In genomic region chr16:68448360-68448970, GRCh38 we compare ENCODE assay signal across 8 cellular contexts. TPM values are rescaled to one million over a fixed set of nuclear protein-coding genes. Genes with fewer than 3 reads are reported as not detected.
DNase-seq lines count a peak whose midpoint lies in the region; ATAC-seq and TF ChIP-seq lines count a peak whose summit lies in the region.

Gene SMPD3, minus strand, starts transcription at chr16:68448508. Its CDS starts 76,327 bp downstream, at chr16:68372181.

- WGBS in heart right ventricle, 2 donors = 1 to 2% methylated on average over 54 to 59 of the region's 59 CpGs
- 7 to 8% methylated on average over 2 to 13 of the region's 59 CpGs for WGBS in thyroid gland, 2 donors

- H3K27ac ChIP-seq in heart right ventricle (no peak within 1 kb of the TSS), parathyroid adenoma (no peak within 1 kb of the TSS), thyroid gland (no peak within 1 kb of the TSS)

- intact Hi-C loops in heart right ventricle (cut with DNase I) (loop anchor here in 1 of 10 donors (5.0 kb wide), 1 partner anchor 59 kb away; no protein-coding TSS in a partner anchor), thyroid gland (cut with DNase I) (no loop called here)

- no peaks in the 10 kb centered on the region for H3K36me3 ChIP-seq in heart right ventricle
- H3K36me3 ChIP-seq in parathyroid adenoma (ENCODE audit: control insufficient read depth, insufficient read depth, low read length) = no peaks in the 10 kb centered on the region
- H3K36me3 ChIP-seq in thyroid gland = no peaks in the 10 kb centered on the region

- peak within 1 kb of the TSS; percentile 22 for H3K9ac ChIP-seq in parathyroid adenoma

- H3K4me2 ChIP-seq in parathyroid adenoma (ENCODE audit: low read length) = peak within 1 kb of the TSS; percentile 96

- H3K4me1 ChIP-seq in heart right ventricle = peaks cover 11 to 24% (median 17%) of the 10 kb centered on the region in 9 donors
- H3K4me1 ChIP-seq in parathyroid adenoma = peaks cover 11% of the 10 kb centered on the region
- H3K4me1 ChIP-seq in thyroid gland = peaks cover 8 to 18% of the 10 kb centered on the region in 2 donors

- H3K9me3 ChIP-seq in heart right ventricle = no peaks in the 10 kb centered on the region
- H3K9me3 ChIP-seq in parathyroid adenoma (ENCODE audit: control insufficient read depth, low read length) = no peaks in the 10 kb centered on the region
- no peaks in the 10 kb centered on the region for H3K9me3 ChIP-seq in thyroid gland

- TF ChIP-seq POLR2A in thyroid gland (IDR thresholded peaks at IDR 0.05) = peak in 1 of 2 donors; percentile 95

- H3K4me3 ChIP-seq in GM12864 (ENCODE audit: low read depth, low read length) (peak within 1 kb of the TSS; percentile 47), heart right ventricle (peak within 1 kb of the TSS; percentile 4 to 65 (median 54)), parathyroid adenoma (ENCODE audit: low read depth, low read length) (peak within 1 kb of the TSS; percentile 84), thyroid gland (replicated peaks in 1 of 3) (peak within 1 kb of the TSS in 1 of 3 donors; percentile 32)

- peak; percentile 96 for ATAC-seq in HG02798 (IDR thresholded peaks at IDR 0.05; ENCODE audit: poor library complexity, unreplicated experiment)
- ATAC-seq in heart right ventricle = peak; percentile 98 to 100 (median 100)

- peaks cover 2% of the 10 kb centered on the region for H3K79me2 ChIP-seq in parathyroid adenoma

- peak within 1 kb of the TSS; percentile 90 for H2AFZ ChIP-seq in parathyroid adenoma

- peak; percentile 98 for DNase-seq in GM12864 (ENCODE audit: low read depth)
- DNase-seq in NCI-H1436 treated with DMSO at 0.1 percent for 48 hours (lab: John Stamatoyannopoulos, UW) = peak; percentile 99
- DNase-seq in T-helper 1 cell = peak; percentile 95 to 98 (median 97)
- DNase-seq in amniotic epithelial cell (ENCODE audit: low read depth) = peak; percentile 99
- peak; percentile 96 to 97 for DNase-seq in heart right ventricle
- DNase-seq in thyroid gland = peak; percentile 99 to 100

- TF ChIP-seq CTCF in GM12864 (IDR thresholded peaks at IDR 0.05; ENCODE audit: low read depth, low read length, missing control alignments) (no peak), heart right ventricle (IDR thresholded peaks at IDR 0.05) (peak in 3 of 9 donors; percentile 5 to 13 (median 11)), parathyroid adenoma (IDR thresholded peaks at IDR 0.05) (no peak), thyroid gland (IDR thresholded peaks at IDR 0.05) (peak in 1 of 6 experiments; percentile 37)

- H3K27me3 ChIP-seq in heart right ventricle (peaks cover 0 to 41% (median 22%) of the 10 kb centered on the region in 7 donors), parathyroid adenoma (ENCODE audit: control insufficient read depth, insufficient read depth, low read length) (no peaks in the 10 kb centered on the region), thyroid gland (no peaks in the 10 kb centered on the region)

RNA-seq across cellular contexts. Expression of gene SMPD3, which starts in this region (rescaled TPM):
- total RNA-seq in heart right ventricle (1 to 10 TPM in 1 of 10 donors, under 1 TPM in 8, not detected in 1; 0.05 to 1.2 (median 0.34) TPM), thyroid gland (1 to 10 TPM in 3 of 4 donors, under 1 TPM in 1; 0.33 to 2.4 (median 1.3) TPM)
- polyA plus RNA-seq in heart right ventricle = under 1 TPM; 0.03 to 0.15 TPM
